8 cellular contexts compared by ENCODE assay signal in genomic region chr11:65381721-65382035, GRCh38. TPM values are rescaled to one million over a fixed set of nuclear protein-coding genes. Genes with fewer than 3 reads are reported as not detected.
DNase-seq lines count a peak whose midpoint lies in the region; ATAC-seq and TF ChIP-seq lines count a peak whose summit lies in the region.

No MANE protein-coding gene starts in this region.

- H2AFZ ChIP-seq in OCI-LY1 (ENCODE audit: low read length), result no peak overlapping the region

- H3K27ac Mint-ChIP-seq in CD8-positive, alpha-beta T cell, result peak overlapping the region; percentile 99
- H3K27ac Mint-ChIP-seq in chondrocyte (ENCODE audit: unreplicated experiment), result peak overlapping the region; percentile 99

- H3K79me2 ChIP-seq in OCI-LY1 (ENCODE audit: insufficient read depth, low read length), result no peaks in the 10 kb centered on the region

- peaks cover 51% of the 10 kb centered on the region for H3K4me1 ChIP-seq in CD8-positive, alpha-beta T cell (ENCODE audit: insufficient read depth, low read length)
- peaks cover 49% of the 10 kb centered on the region for H3K4me1 ChIP-seq in OCI-LY1 (ENCODE audit: insufficient read depth, low read length, severe bottlenecking)
- H3K4me1 ChIP-seq in muscle layer of duodenum (ENCODE audit: control insufficient read depth in 1 of 2, insufficient read depth in 2 of 2, low read length in 2 of 2), result peaks cover 12 to 15% of the 10 kb centered on the region in 2 donors

- H3K27me3 ChIP-seq in CD8-positive, alpha-beta T cell (ENCODE audit: insufficient read depth, low read length), result no peaks in the 10 kb centered on the region
- no peaks in the 10 kb centered on the region for H3K27me3 ChIP-seq in OCI-LY1 (ENCODE audit: insufficient read depth, low read length)
- H3K27me3 ChIP-seq in muscle layer of duodenum (ENCODE audit: low read depth, low read length), result no peaks in the 10 kb centered on the region

- H3K36me3 Mint-ChIP-seq in CD8-positive, alpha-beta T cell, result peaks cover 10% of the 10 kb centered on the region
- no peaks in the 10 kb centered on the region for H3K36me3 Mint-ChIP-seq in chondrocyte (ENCODE audit: low read depth)

- H4K20me1 ChIP-seq in OCI-LY1 (ENCODE audit: insufficient read depth, low read length), result no peaks in the 10 kb centered on the region

- H3F3A ChIP-seq in OCI-LY1 (ENCODE audit: insufficient read depth, low read length), result no peaks in the 10 kb centered on the region

- H3K27ac ChIP-seq in CD8-positive, alpha-beta T cell (ENCODE audit: low read depth, low read length), result peak overlapping the region; percentile 97
- peak overlapping the region; percentile 89 for H3K27ac ChIP-seq in OCI-LY1 (ENCODE audit: low read depth, low read length, poor library complexity, severe bottlenecking)
- H3K27ac ChIP-seq in muscle layer of duodenum (ENCODE audit: low read length), result peak overlapping the region; percentile 99

- no peaks in the 10 kb centered on the region for H3K9me3 Mint-ChIP-seq in CD8-positive, alpha-beta T cell
- H3K9me3 Mint-ChIP-seq in chondrocyte (ENCODE audit: low read depth), result no peaks in the 10 kb centered on the region

- no peaks in the 10 kb centered on the region for H3K9me2 ChIP-seq in OCI-LY1 (ENCODE audit: low read depth, low read length)

- H3K4me3 Mint-ChIP-seq in CD8-positive, alpha-beta T cell, result peak overlapping the region; percentile 87
- peak overlapping the region; percentile 68 for H3K4me3 Mint-ChIP-seq in chondrocyte (ENCODE audit: unreplicated experiment)

- ATAC-seq in CD8-positive, alpha-beta T cell, result no peak
- ATAC-seq in GM21528 (IDR thresholded peaks at IDR 0.05; ENCODE audit: low FRiP score, unreplicated experiment), result peak; percentile 16

- CTCF ChIA-PET in CD8-positive, alpha-beta T cell (lab: Charles Lee), result interaction anchor here (0.7 to 2.3 kb wide), 8 partner anchors 39 to 170 kb away, joined by 3 to 9 read pairs (median 4); no protein-coding TSS in a partner anchor

- peak overlapping the region; percentile 73 for H3K4me2 ChIP-seq in OCI-LY1 (ENCODE audit: low read length)

- no peaks in the 10 kb centered on the region for H3K9me3 ChIP-seq in CD8-positive, alpha-beta T cell (ENCODE audit: low read length)
- H3K9me3 ChIP-seq in OCI-LY1 (ENCODE audit: low read length) (no peaks in the 10 kb centered on the region), muscle layer of duodenum (ENCODE audit: control insufficient read depth in 1 of 2, low read length in 2 of 2) (no peaks in the 10 kb centered on the region)

- no peaks in the 10 kb centered on the region for H3K27me3 Mint-ChIP-seq in CD8-positive, alpha-beta T cell (ENCODE audit: low read depth)
- no peaks in the 10 kb centered on the region for H3K27me3 Mint-ChIP-seq in chondrocyte (ENCODE audit: low read depth)

- intact Hi-C loops in CD8-positive, alpha-beta T cell (cut with DNase I, micrococcal nuclease), result loop anchor here (1.0 to 5.0 kb wide), 10 partner anchors 15 to 234 kb away; partner anchors contain the start of genes FAM89B (in 2 of the 2), ZNRD2 (in 2 of the 2), DPF2 (in 1 of the 2) and PCNX3 (in 1 of the 2)

- DNase-seq in CD8-positive, alpha-beta T cell, result no peak
- DNase-seq in chondrocyte (ENCODE audit: low spot score) (no peak), nucleus accumbens (lab: John Stamatoyannopoulos, UW) (no peak), pons (ENCODE audit: low spot score) (no peak), putamen (ENCODE audit: low spot score) (no peak)

- H3K9ac ChIP-seq in OCI-LY1 (ENCODE audit: low read length), result peak overlapping the region; percentile 77

- H3K36me3 ChIP-seq in CD8-positive, alpha-beta T cell (ENCODE audit: insufficient read depth, low read length), result no peaks in the 10 kb centered on the region
- H3K36me3 ChIP-seq in OCI-LY1 (ENCODE audit: insufficient read depth, low read length) (no peaks in the 10 kb centered on the region), muscle layer of duodenum (ENCODE audit: control insufficient read depth in 1 of 2, insufficient read depth in 2 of 2, low read length in 2 of 2) (peaks cover 0 to 7% of the 10 kb centered on the region in 2 donors)

- POLR2A ChIA-PET in CD8-positive, alpha-beta T cell (lab: Charles Lee), result interaction anchor here (0.6 to 15.1 kb wide), 7 partner anchors 26 to 122 kb away, joined by 3 to 235 read pairs (median 4); partner anchors contain the start of genes MALAT1 and NEAT1

- peaks cover 38% of the 10 kb centered on the region for H3K4me1 Mint-ChIP-seq in CD8-positive, alpha-beta T cell (ENCODE audit: low read depth)
- H3K4me1 Mint-ChIP-seq in chondrocyte (ENCODE audit: low read depth), result peaks cover 53% of the 10 kb centered on the region

- peak overlapping the region; percentile 98 for H3K4me3 ChIP-seq in CD8-positive, alpha-beta T cell (ENCODE audit: low read depth, low read length)
- H3K4me3 ChIP-seq in OCI-LY1 (ENCODE audit: low read depth, low read length, poor library complexity, severe bottlenecking), result peak overlapping the region; percentile 65
- H3K4me3 ChIP-seq in muscle layer of duodenum (ENCODE audit: low read depth in 1 of 2, low read length in 2 of 2), result peak overlapping the region; percentile 65 to 70

- no peak for TF ChIP-seq CTCF in CD8-positive, alpha-beta T cell (IDR thresholded peaks at IDR 0.05)
- TF ChIP-seq CTCF in OCI-LY1 (IDR thresholded peaks at IDR 0.05; ENCODE audit: low read length), result no peak
- TF ChIP-seq CTCF in chondrocyte (IDR thresholded peaks at IDR 0.05), result no peak

RNA-seq across cellular contexts. Expression of gene SLC25A45, which starts 0.8 kb away (rescaled TPM):
- 10 to 100 TPM; 27.8 to 29.6 TPM for total RNA-seq in CD8-positive, alpha-beta T cell
- total RNA-seq in chondrocyte, result 11.7 to 14.4 TPM (median 13.1 TPM) in 3 replicates

RNA-seq across cellular contexts. Expression of gene FRMD8, which starts 4.8 kb away (rescaled TPM):
- 10 to 100 TPM; 18.4 to 20.8 TPM for total RNA-seq in CD8-positive, alpha-beta T cell
- total RNA-seq in chondrocyte, result 43.6 to 49.6 TPM (median 45.5 TPM) in 3 replicates

RNA-seq across cellular contexts. Expression of gene TIGD3, which starts 27.1 kb away (rescaled TPM):
- total RNA-seq in CD8-positive, alpha-beta T cell, result under 1 TPM; 0.35 to 0.75 TPM
- 0.10 to 0.18 TPM in 2 of 3 replicates, not detected in the other for total RNA-seq in chondrocyte

RNA-seq across cellular contexts. Expression of gene NEAT1, which starts 40.9 kb away (rescaled TPM):
- total RNA-seq in CD8-positive, alpha-beta T cell, result 100 to 1,000 TPM; 198 to 201 TPM
- 333 to 440 TPM (median 377 TPM) in 3 replicates for total RNA-seq in chondrocyte

RNA-seq across cellular contexts. Expression of gene DPF2, which starts 48.0 kb away (rescaled TPM):
- 10 to 100 TPM; 71.4 to 71.5 TPM for total RNA-seq in CD8-positive, alpha-beta T cell
- 49.7 to 52.3 TPM (median 49.9 TPM) in 3 replicates for total RNA-seq in chondrocyte
